In the genomic region with DNA sequence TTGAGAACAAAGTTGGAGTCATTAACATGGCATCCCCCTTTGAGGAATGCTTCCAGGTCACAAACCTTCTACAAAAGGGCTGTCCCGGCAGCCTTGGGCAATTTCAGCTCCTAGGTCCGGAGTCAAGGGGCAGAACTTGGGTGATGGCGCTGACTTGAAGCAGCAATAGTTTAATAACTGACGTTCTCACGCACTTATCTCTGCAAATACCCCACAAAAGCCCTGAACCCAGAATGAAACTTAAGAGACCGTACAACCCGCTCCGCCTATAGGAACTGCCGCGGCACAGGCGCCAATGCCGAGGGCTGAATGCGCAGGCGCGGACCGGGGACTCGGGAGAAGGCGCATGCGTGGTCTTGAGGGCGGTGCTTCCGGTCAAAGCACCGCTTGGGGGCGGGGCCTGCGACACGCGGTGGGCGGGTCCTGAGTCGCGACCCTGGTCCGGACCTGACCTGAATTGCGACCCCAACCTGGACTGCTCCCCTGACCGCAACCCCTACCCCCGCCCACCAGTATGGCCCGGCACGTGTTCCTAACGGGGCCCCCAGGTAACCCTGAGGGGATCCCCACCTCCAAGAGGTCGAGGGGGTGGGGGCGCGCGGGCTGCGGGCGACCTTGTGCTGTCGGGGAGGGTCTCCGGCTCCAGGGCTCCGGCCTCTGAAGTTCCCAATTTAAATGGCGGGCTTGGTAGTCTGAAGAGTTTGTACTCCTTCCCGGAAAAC, we compare ENCODE assay signal across 8 cellular contexts. TPM values are rescaled to one million over a fixed set of nuclear protein-coding genes. Genes with fewer than 3 reads are reported as not detected.
A peak's percentile ranks its signal among the peaks of the same experiment; 100 is the strongest.
DNase-seq lines count a peak whose midpoint lies in the region; ATAC-seq and TF ChIP-seq lines count a peak whose summit lies in the region.

A gene with protein sequence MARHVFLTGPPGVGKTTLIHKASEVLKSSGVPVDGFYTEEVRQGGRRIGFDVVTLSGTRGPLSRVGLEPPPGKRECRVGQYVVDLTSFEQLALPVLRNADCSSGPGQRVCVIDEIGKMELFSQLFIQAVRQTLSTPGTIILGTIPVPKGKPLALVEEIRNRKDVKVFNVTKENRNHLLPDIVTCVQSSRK (plus strand): TSS at position 415 of the 722 bp plus-strand sequence. CDS start 100 bp downstream, at position 515.

- peak; percentile 83 for ATAC-seq in GM21390 (IDR thresholded peaks at IDR 0.05; ENCODE audit: unreplicated experiment)

- H3K4me3 Mint-ChIP-seq in endothelial cell (ENCODE audit: unreplicated experiment), result peak within 1 kb of the TSS; percentile 96

- no peak for TF ChIP-seq CTCF in OCI-LY1 (IDR thresholded peaks at IDR 0.05; ENCODE audit: low read length)
- no peak for TF ChIP-seq CTCF in endothelial cell (IDR thresholded peaks at IDR 0.05; ENCODE audit: unreplicated experiment)

- H2AFZ ChIP-seq in OCI-LY1 (ENCODE audit: low read length), result peak within 1 kb of the TSS; percentile 77

- peaks cover 53% of the 10 kb centered on the region for H3K4me1 Mint-ChIP-seq in endothelial cell (ENCODE audit: unreplicated experiment)

- peak within 1 kb of the TSS; percentile 78 for H3K4me2 ChIP-seq in OCI-LY1 (ENCODE audit: low read length)

- H3K4me1 ChIP-seq in HUES48 (ENCODE audit: control insufficient read depth, insufficient read depth, low read length), result peaks cover 28% of the 10 kb centered on the region
- peaks cover 31% of the 10 kb centered on the region for H3K4me1 ChIP-seq in OCI-LY1 (ENCODE audit: insufficient read depth, low read length, severe bottlenecking)

- DNase-seq in Caki2 (ENCODE audit: low read depth), result peak; percentile 85
- DNase-seq in activated CD8-positive, alpha-beta memory T cell treated with anti-CD3 and anti-CD28 coated beads, Interleukin-2, amount 50 U/mL, for 4 hours, result peak; percentile 96
- DNase-seq in endothelial cell (ENCODE audit: low spot score), result peak; percentile 98
- peak; percentile 95 for DNase-seq in midbrain (lab: John Stamatoyannopoulos, UW)
- DNase-seq in stimulated activated CD8-positive, alpha-beta memory T cell treated with anti-CD3 and anti-CD28 coated beads, Interleukin-2, amount 100 ng/mL, for 1 hour (ENCODE audit: low read depth in 2 of 2), result peak; percentile 92 to 95

- no peaks in the 10 kb centered on the region for H4K20me1 ChIP-seq in OCI-LY1 (ENCODE audit: insufficient read depth, low read length)

- no peaks in the 10 kb centered on the region for H3K79me2 ChIP-seq in OCI-LY1 (ENCODE audit: insufficient read depth, low read length)

- H3K4me3 ChIP-seq in HUES48 (ENCODE audit: low read depth, low read length), result peak within 1 kb of the TSS; percentile 89
- peak within 1 kb of the TSS; percentile 85 for H3K4me3 ChIP-seq in OCI-LY1 (ENCODE audit: low read depth, low read length, poor library complexity, severe bottlenecking)

- in situ Hi-C loops in Caki2 (cut with HindIII; ENCODE audit: low pct_unique_long_range_greater_than_20kb, low sequenced_read_pairs), result no loop called here

- no peaks in the 10 kb centered on the region for H3K27me3 ChIP-seq in HUES48 (ENCODE audit: control insufficient read depth, insufficient read depth, low read length)
- H3K27me3 ChIP-seq in OCI-LY1 (ENCODE audit: insufficient read depth, low read length), result no peaks in the 10 kb centered on the region

- H3K27me3 Mint-ChIP-seq in endothelial cell (ENCODE audit: unreplicated experiment), result peaks cover 2% of the 10 kb centered on the region

- H3K27ac Mint-ChIP-seq in endothelial cell (ENCODE audit: unreplicated experiment), result peak within 1 kb of the TSS; percentile 94

- peaks cover 8% of the 10 kb centered on the region for H3K36me3 Mint-ChIP-seq in endothelial cell (ENCODE audit: low read depth, unreplicated experiment)

- H3K27ac ChIP-seq in HUES48 (ENCODE audit: low read depth, low read length) (peak within 1 kb of the TSS; percentile 95), OCI-LY1 (ENCODE audit: low read depth, low read length, poor library complexity, severe bottlenecking) (peak within 1 kb of the TSS; percentile 52)

- H3K9me3 ChIP-seq in HUES48 (ENCODE audit: control insufficient read depth, insufficient read depth, low read length) (no peaks in the 10 kb centered on the region), OCI-LY1 (ENCODE audit: low read length) (no peaks in the 10 kb centered on the region)

- H3K9ac ChIP-seq in HUES48 (ENCODE audit: low read depth, low read length) (peak within 1 kb of the TSS; percentile 90), OCI-LY1 (ENCODE audit: low read length) (peak within 1 kb of the TSS; percentile 84)

- H3F3A ChIP-seq in OCI-LY1 (ENCODE audit: insufficient read depth, low read length), result no peaks in the 10 kb centered on the region

- no peaks in the 10 kb centered on the region for H3K9me3 Mint-ChIP-seq in endothelial cell (ENCODE audit: unreplicated experiment)

- H3K9me2 ChIP-seq in OCI-LY1 (ENCODE audit: low read depth, low read length), result no peaks in the 10 kb centered on the region

- no peaks in the 10 kb centered on the region for H3K36me3 ChIP-seq in HUES48 (ENCODE audit: control insufficient read depth, insufficient read depth, low read length)
- no peaks in the 10 kb centered on the region; the same call in 1 of the 2 replicates for H3K36me3 ChIP-seq in OCI-LY1 (ENCODE audit: insufficient read depth, low read length)

RNA-seq across cellular contexts. Expression of the gene that starts here (rescaled TPM):
- total RNA-seq in Caki2 (2014; rRNA removed; shearing (Covaris generic); ENCODE audit: low replicate concordance), result 77.2 and 105 TPM in 2 replicates
- total RNA-seq in endothelial cell (ENCODE audit: unreplicated experiment), result 57.1 TPM

Comparison
In these comparisons a context has a peak if more than half of its experiments do, and no peak if none do; other contexts are left out.
1. Peak in every context shown above with its lines: DNase-seq, ATAC-seq, H3K4me3 ChIP-seq and H3K27ac ChIP-seq.